In the genomic region with DNA sequence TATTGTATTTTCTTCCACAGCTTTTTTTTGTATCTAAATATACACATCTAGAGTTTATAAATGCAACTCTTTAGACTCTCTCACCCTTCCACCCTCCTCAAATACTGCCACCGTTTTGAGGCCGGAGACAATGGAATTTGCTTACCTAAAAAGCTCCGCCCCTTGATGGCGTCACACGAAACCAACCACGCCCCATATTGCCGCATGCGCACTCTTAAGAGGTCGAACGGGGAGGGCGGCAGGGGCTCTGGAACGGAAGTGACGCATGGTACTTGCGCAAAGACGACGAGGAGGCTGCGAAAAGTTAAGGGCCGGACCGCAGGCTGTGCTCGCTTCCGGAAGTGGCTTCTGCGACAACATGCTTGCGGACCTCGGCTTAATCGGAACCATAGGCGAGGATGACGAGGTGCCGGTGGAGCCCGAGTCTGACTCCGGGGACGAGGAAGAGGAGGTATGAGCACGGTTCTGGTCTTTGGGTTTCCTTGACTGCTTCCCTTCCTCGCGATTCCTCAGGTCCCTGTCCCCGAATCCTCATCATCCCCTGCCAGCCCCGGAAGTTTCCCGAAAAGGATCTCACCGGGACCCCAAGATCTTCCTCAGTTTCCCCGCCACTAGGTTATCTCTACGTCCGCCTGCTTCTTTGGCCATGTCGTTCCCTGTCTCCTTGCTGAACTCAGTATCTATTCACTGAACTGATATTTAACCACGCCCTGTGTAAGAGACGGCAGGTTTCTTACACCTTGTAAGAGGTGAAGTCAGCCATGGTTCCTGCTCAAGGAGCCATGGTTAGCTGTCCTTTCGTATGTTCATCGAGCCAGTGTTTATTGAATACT, we compare ENCODE assay signal across 8 cellular contexts. TPM values are rescaled to one million over a fixed set of nuclear protein-coding genes. Genes with fewer than 3 reads are reported as not detected.
DNase-seq lines count a peak whose midpoint lies in the region; ATAC-seq and TF ChIP-seq lines count a peak whose summit lies in the region.

A gene with protein sequence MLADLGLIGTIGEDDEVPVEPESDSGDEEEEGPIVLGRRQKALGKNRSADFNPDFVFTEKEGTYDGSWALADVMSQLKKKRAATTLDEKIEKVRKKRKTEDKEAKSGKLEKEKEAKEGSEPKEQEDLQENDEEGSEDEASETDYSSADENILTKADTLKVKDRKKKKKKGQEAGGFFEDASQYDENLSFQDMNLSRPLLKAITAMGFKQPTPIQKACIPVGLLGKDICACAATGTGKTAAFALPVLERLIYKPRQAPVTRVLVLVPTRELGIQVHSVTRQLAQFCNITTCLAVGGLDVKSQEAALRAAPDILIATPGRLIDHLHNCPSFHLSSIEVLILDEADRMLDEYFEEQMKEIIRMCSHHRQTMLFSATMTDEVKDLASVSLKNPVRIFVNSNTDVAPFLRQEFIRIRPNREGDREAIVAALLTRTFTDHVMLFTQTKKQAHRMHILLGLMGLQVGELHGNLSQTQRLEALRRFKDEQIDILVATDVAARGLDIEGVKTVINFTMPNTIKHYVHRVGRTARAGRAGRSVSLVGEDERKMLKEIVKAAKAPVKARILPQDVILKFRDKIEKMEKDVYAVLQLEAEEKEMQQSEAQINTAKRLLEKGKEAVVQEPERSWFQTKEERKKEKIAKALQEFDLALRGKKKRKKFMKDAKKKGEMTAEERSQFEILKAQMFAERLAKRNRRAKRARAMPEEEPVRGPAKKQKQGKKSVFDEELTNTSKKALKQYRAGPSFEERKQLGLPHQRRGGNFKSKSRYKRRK (plus strand): TSS at position 326 of the 833 bp plus-strand sequence. CDS start 33 bp downstream, at position 359.

- H4K20me1 ChIP-seq in OCI-LY3 (ENCODE audit: insufficient read depth, low read length): no peaks in the 10 kb centered on the region

- no peaks in the 10 kb centered on the region for H3K9me3 Mint-ChIP-seq in Calu3 (ENCODE audit: low read depth, unreplicated experiment)
- no peaks in the 10 kb centered on the region for H3K9me3 Mint-ChIP-seq in endothelial cell (ENCODE audit: unreplicated experiment)
- no peaks in the 10 kb centered on the region for H3K9me3 Mint-ChIP-seq in mesothelial cell of epicardium

- H2AFZ ChIP-seq in OCI-LY3 (ENCODE audit: low read depth, low read length): peak within 1 kb of the TSS; percentile 42

- H3K9me3 ChIP-seq in OCI-LY3 (ENCODE audit: insufficient read depth, low read length): no peaks in the 10 kb centered on the region

- peaks cover 15% of the 10 kb centered on the region for H3K4me1 ChIP-seq in OCI-LY3 (ENCODE audit: low read length)

- peak within 1 kb of the TSS; percentile 84 for H3K4me2 ChIP-seq in OCI-LY3 (ENCODE audit: low read length)

- TF ChIP-seq CTCF in Calu3 (IDR thresholded peaks at IDR 0.05; ENCODE audit: unreplicated experiment) (no peak), OCI-LY3 (IDR thresholded peaks at IDR 0.05; ENCODE audit: low read depth, low read length) (no peak), endothelial cell (IDR thresholded peaks at IDR 0.05; ENCODE audit: unreplicated experiment) (no peak), mesothelial cell of epicardium (IDR thresholded peaks at IDR 0.05; ENCODE audit: unreplicated experiment) (no peak)

- H3K36me3 Mint-ChIP-seq in Calu3 (ENCODE audit: insufficient read depth, unreplicated experiment): peaks cover 51% of the 10 kb centered on the region
- peaks cover 18% of the 10 kb centered on the region for H3K36me3 Mint-ChIP-seq in endothelial cell (ENCODE audit: low read depth, unreplicated experiment)
- H3K36me3 Mint-ChIP-seq in mesothelial cell of epicardium: peaks cover 8% of the 10 kb centered on the region

- peaks cover 21% of the 10 kb centered on the region for H3K36me3 ChIP-seq in OCI-LY3 (replicated peaks; ENCODE audit: low read depth, low read length)

- peak within 1 kb of the TSS; percentile 85 for H3K9ac ChIP-seq in OCI-LY3 (ENCODE audit: low read length)

- DNase-seq in Calu3 (peak; percentile 99), HuH-7 (ENCODE audit: low spot score) (peak; percentile 93), endothelial cell (ENCODE audit: low spot score) (peak; percentile 93), mesothelial cell of epicardium (ENCODE audit: low spot score in 2 of 2, unreplicated experiment in 2 of 2) (peak; percentile 92 to 96)
- DNase-seq in activated CD8-positive, alpha-beta memory T cell treated with anti-CD3 and anti-CD28 coated beads, Interleukin-2, amount 50 U/mL, for 48 hours: peak; percentile 97
- peak; percentile 91 to 96 for DNase-seq in stimulated activated CD8-positive, alpha-beta memory T cell treated with anti-CD3 and anti-CD28 coated beads, Interleukin-15, amount 100 ng/mL, for 48 hours (ENCODE audit: low read depth in 2 of 2)

- H3K27ac Mint-ChIP-seq in Calu3 (ENCODE audit: unreplicated experiment): peak within 1 kb of the TSS; percentile 96
- peak within 1 kb of the TSS; percentile 99 for H3K27ac Mint-ChIP-seq in endothelial cell (ENCODE audit: unreplicated experiment)
- H3K27ac Mint-ChIP-seq in mesothelial cell of epicardium: peak within 1 kb of the TSS; percentile 95

- TSS peak; percentile 76 for BruUV-seq in Calu3 (replicated peaks; lab: Mats Ljungman, UMichigan)

- no peaks in the 10 kb centered on the region for H3K27me3 Mint-ChIP-seq in Calu3 (ENCODE audit: unreplicated experiment)
- peaks cover 9% of the 10 kb centered on the region for H3K27me3 Mint-ChIP-seq in endothelial cell (ENCODE audit: unreplicated experiment)
- no peaks in the 10 kb centered on the region for H3K27me3 Mint-ChIP-seq in mesothelial cell of epicardium (ENCODE audit: low read depth)

- peaks cover 27% of the 10 kb centered on the region for H3K79me2 ChIP-seq in OCI-LY3 (ENCODE audit: low read length)

- intact Hi-C loops in Calu3 (cut with micrococcal nuclease; ENCODE audit: unreplicated experiment): loop anchor here (2.0 kb wide), 1 partner anchor 33 kb away; no protein-coding TSS in a partner anchor

- peaks cover 6% of the 10 kb centered on the region; the same call in 1 of the 2 replicates for H3K27me3 ChIP-seq in OCI-LY3 (ENCODE audit: low read depth, low read length)

- H3K4me1 Mint-ChIP-seq in Calu3 (ENCODE audit: low read depth, unreplicated experiment): peaks cover 14% of the 10 kb centered on the region
- H3K4me1 Mint-ChIP-seq in endothelial cell (ENCODE audit: unreplicated experiment): peaks cover 18% of the 10 kb centered on the region
- peaks cover 20% of the 10 kb centered on the region for H3K4me1 Mint-ChIP-seq in mesothelial cell of epicardium

- H3K27ac ChIP-seq in OCI-LY3 (ENCODE audit: low read length): peak within 1 kb of the TSS; percentile 43

- H3K4me3 ChIP-seq in OCI-LY3 (ENCODE audit: low read length): peak within 1 kb of the TSS; percentile 82

- ATAC-seq in GM21447 (IDR thresholded peaks at IDR 0.05; ENCODE audit: unreplicated experiment): peak; percentile 91

- H3K4me3 Mint-ChIP-seq in Calu3 (ENCODE audit: low read depth, unreplicated experiment) (peak within 1 kb of the TSS; percentile 95), endothelial cell (ENCODE audit: unreplicated experiment) (peak within 1 kb of the TSS; percentile 100), mesothelial cell of epicardium (peak within 1 kb of the TSS; percentile 88)

- CTCF ChIA-PET in Calu3 (lab: Charles Lee): interaction anchor here (0.6 to 1.3 kb wide), 14 partner anchors 9 to 1470 kb away, joined by 3 to 14 read pairs (median 6); partner anchors contain the start of gene STAU1

RNA-seq across cellular contexts. Expression of the gene that starts here (rescaled TPM):
- total RNA-seq in Calu3 (2022) (87.3 and 96.0 TPM in 2 replicates), endothelial cell (ENCODE audit: unreplicated experiment) (29.6 TPM), mesothelial cell of epicardium (37.9 to 40.2 TPM (median 38.0 TPM) in 3 replicates)

Comparison
In these comparisons a context has a peak if more than half of its experiments do, and no peak if none do; other contexts are left out.
1. Peak in every context shown above with its lines: DNase-seq, ATAC-seq, H3K4me3 ChIP-seq and H3K27ac ChIP-seq.